ENCODE assay signal across 25 cellular contexts in the genomic region with DNA sequence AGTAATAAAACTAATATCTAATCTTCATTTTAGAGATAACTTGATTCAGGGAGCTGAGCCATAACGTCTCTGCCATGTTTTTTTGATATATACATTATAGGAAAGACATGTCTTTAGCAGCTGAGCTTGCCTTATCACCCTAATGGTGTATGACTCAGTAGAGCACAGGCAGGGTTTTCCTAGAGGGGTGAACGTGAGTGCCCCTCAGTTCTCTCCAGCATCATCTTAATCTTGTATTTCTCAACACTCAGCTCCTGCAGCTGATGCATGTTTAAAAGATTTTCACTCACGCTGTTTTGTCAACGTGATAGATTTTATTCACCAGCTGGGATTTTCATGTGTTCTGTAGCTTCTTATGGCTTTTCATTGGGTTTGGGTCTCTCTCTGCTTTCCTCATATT.
"Had no signal": no experiment of that assay in that cellular context is flagged by ENCODE, and none has a peak within 500 bp of the region (broad histone marks: within the 10 kb centered on the region; RNA-seq: fewer than 3 reads in every experiment).

No MANE protein-coding gene starts in this region.

- H2AFZ ChIP-seq: neural progenitor cell had no signal

- H3K27ac ChIP-seq: esophagus squamous epithelium, gastroesophageal sphincter, left ventricle myocardium inferior, lower lobe of right lung, neural progenitor cell, ovary, right atrium auricular region, sigmoid colon, tibial artery, upper lobe of right lung, vagina had no signal

- H3K4me1 Mint-ChIP-seq: immature natural killer cell; stimulated activated effector memory CD8-positive, alpha-beta T cell treated with anti-CD3 and anti-CD28 coated beads, Interleukin-12 subunit alpha, Interleukin-12 subunit beta, amount 100 ng/mL, for 72 hours had no signal

- H3K9me3 ChIP-seq: esophagus squamous epithelium, gastroesophageal sphincter, lower lobe of right lung, ovary, right atrium auricular region, sigmoid colon, tibial artery, upper lobe of right lung, vagina had no signal

- H3K36me3 Mint-ChIP-seq: immature natural killer cell; natural killer cell treated with Interleukin-12 subunit alpha and Interleukin-12 subunit beta and Interleukin-15 and Interleukin-18, amount 100 ng/mL, for 72 hours; neural progenitor cell; stimulated activated effector memory CD8-positive, alpha-beta T cell treated with anti-CD3 and anti-CD28 coated beads, Interleukin-12 subunit alpha, Interleukin-12 subunit beta, amount 100 ng/mL, for 72 hours had no signal

- FAIRE-seq: colon, kidney had no signal

- H3K27me3 ChIP-seq: esophagus squamous epithelium, gastroesophageal sphincter, neural progenitor cell, ovary, right atrium auricular region, sigmoid colon, tibial artery, upper lobe of right lung, vagina had no signal

- H3K27ac Mint-ChIP-seq: dendritic cell treated with granulocyte-macrophage colony-stimulating factor and Interleukin-4, amounts not matched to agents 40 ng/mL and 50 ng/mL, for 4 days; effector memory CD8-positive, alpha-beta T cell; immature natural killer cell; natural killer cell treated with Interleukin-12 subunit alpha and Interleukin-12 subunit beta and Interleukin-15 and Interleukin-18, amount 100 ng/mL, for 72 hours; neural progenitor cell; stimulated activated effector memory CD8-positive, alpha-beta T cell treated with anti-CD3 and anti-CD28 coated beads, Interleukin-12 subunit alpha, Interleukin-12 subunit beta, amount 100 ng/mL, for 72 hours had no signal

- H3K36me3 ChIP-seq: esophagus squamous epithelium, gastroesophageal sphincter, left ventricle myocardium inferior, lower lobe of right lung, neural progenitor cell, ovary, right atrium auricular region, sigmoid colon, tibial artery, upper lobe of right lung, vagina had no signal

- H3K4me1 ChIP-seq: esophagus squamous epithelium, gastroesophageal sphincter, left ventricle myocardium inferior, lower lobe of right lung, neural progenitor cell, right atrium auricular region, sigmoid colon, upper lobe of right lung, vagina had no signal

- H3K9me3 Mint-ChIP-seq: dendritic cell treated with granulocyte-macrophage colony-stimulating factor and Interleukin-4, amounts not matched to agents 40 ng/mL and 50 ng/mL, for 4 days; natural killer cell treated with Interleukin-12 subunit alpha and Interleukin-12 subunit beta and Interleukin-15 and Interleukin-18, amount 100 ng/mL, for 72 hours; neural progenitor cell; stimulated activated effector memory CD8-positive, alpha-beta T cell treated with anti-CD3 and anti-CD28 coated beads, Interleukin-12 subunit alpha, Interleukin-12 subunit beta, amount 100 ng/mL, for 72 hours had no signal

- H3K4me2 ChIP-seq: neural progenitor cell had no signal

- H3K4me3 Mint-ChIP-seq: dendritic cell treated with granulocyte-macrophage colony-stimulating factor and Interleukin-4, amounts not matched to agents 40 ng/mL and 50 ng/mL, for 4 days; effector memory CD8-positive, alpha-beta T cell; immature natural killer cell; natural killer cell treated with Interleukin-12 subunit alpha and Interleukin-12 subunit beta and Interleukin-15 and Interleukin-18, amount 100 ng/mL, for 72 hours; neural progenitor cell; stimulated activated effector memory CD8-positive, alpha-beta T cell treated with anti-CD3 and anti-CD28 coated beads, Interleukin-12 subunit alpha, Interleukin-12 subunit beta, amount 100 ng/mL, for 72 hours had no signal

- H3K27me3 Mint-ChIP-seq: dendritic cell treated with granulocyte-macrophage colony-stimulating factor and Interleukin-4, amounts not matched to agents 40 ng/mL and 50 ng/mL, for 4 days; effector memory CD8-positive, alpha-beta T cell; natural killer cell treated with Interleukin-12 subunit alpha and Interleukin-12 subunit beta and Interleukin-15 and Interleukin-18, amount 100 ng/mL, for 72 hours had no signal

- ATAC-seq: effector memory CD8-positive, alpha-beta T cell; gastroesophageal sphincter; left cardiac atrium; lower lobe of right lung; natural killer cell treated with Interleukin-12 subunit alpha and Interleukin-12 subunit beta and Interleukin-15 and Interleukin-18, amount 100 ng/mL, for 72 hours; stimulated activated effector memory CD8-positive, alpha-beta T cell treated with anti-CD3 and anti-CD28 coated beads, Interleukin-12 subunit alpha, Interleukin-12 subunit beta, amount 100 ng/mL, for 72 hours; stimulated activated naive CD8-positive, alpha-beta T cell treated with anti-CD3 and anti-CD28 coated beads, Interleukin-15, Interleukin-2, amounts not matched to agents 100 U/mL and 50 U/mL, for 24 hours; upper lobe of right lung had no signal

- H3K9ac ChIP-seq: neural progenitor cell had no signal

- H3K4me3 ChIP-seq: esophagus squamous epithelium, gastroesophageal sphincter, left ventricle myocardium inferior, lower lobe of right lung, neural progenitor cell, ovary, right atrium auricular region, sigmoid colon, tibial artery, upper lobe of right lung, vagina had no signal

- DNase-seq: effector memory CD8-positive, alpha-beta T cell; esophagus squamous epithelium; immature natural killer cell; kidney; left cardiac atrium; left ventricle myocardium inferior; lower lobe of right lung; mesenchymal stem cell; midbrain; nucleus accumbens; ovary; sigmoid colon; stimulated activated CD4-positive, alpha-beta T cell treated with anti-CD3 and anti-CD28 coated beads, Interleukin-4, amount 100 ng/mL, for 1 hour; stimulated activated CD8-positive, alpha-beta memory T cell treated with anti-CD3 and anti-CD28 coated beads, Interleukin-4, amount 100 ng/mL, for 48 hours; stimulated activated naive CD8-positive, alpha-beta T cell treated with anti-CD3 and anti-CD28 coated beads, Interleukin-15, Interleukin-2, amounts not matched to agents 100 U/mL and 50 U/mL, for 24 hours; tibial artery; upper lobe of right lung had no signal
